29 cellular contexts compared by ENCODE assay signal in the genomic region with DNA sequence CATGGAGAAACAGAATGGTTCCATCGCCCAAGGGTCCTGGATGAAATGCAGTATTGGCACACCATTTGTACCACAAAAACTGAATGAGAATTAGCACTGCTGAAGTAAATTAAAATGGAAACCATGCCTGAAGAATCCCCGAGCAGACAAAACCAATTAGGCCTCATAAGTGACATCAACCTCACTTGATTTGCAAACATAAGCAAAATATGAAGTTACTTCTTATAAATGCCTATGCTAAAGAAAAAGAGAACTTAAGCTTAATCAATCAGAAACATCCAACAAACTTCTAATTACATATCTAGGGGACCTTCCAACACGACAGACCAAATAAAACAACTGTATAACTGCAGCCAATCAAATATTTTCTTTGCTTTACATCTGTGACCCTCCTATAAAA. TPM values are rescaled to one million over a fixed set of nuclear protein-coding genes. Genes with fewer than 3 reads are reported as not detected.
DNase-seq lines count a peak whose midpoint lies in the region; ATAC-seq and TF ChIP-seq lines count a peak whose summit lies in the region.
"Had no signal": no experiment of that assay in that cellular context is flagged by ENCODE, and none has a peak within 500 bp of the region (broad histone marks: within the 10 kb centered on the region; RNA-seq: fewer than 3 reads in every experiment).

No MANE protein-coding gene starts in this region.

- DNase-seq in activated naive CD8-positive, alpha-beta T cell treated with anti-CD3 and anti-CD28 coated beads for 36 hours, result no peak
- DNase-seq in activated B cell treated with CpG ODN at 0.5 μM for 24 hours, result no peak
- no peak for DNase-seq in stimulated activated naive B cell treated with anti-CD40 and anti-IgM and Interleukin-4, amounts not matched to agents 10 μg/mL and 1 μg/mL and 100 μg/mL, for 72 hours
- no peak for DNase-seq in EL
- no peak for DNase-seq in COLO668 (lab: John Stamatoyannopoulos, UW; ENCODE audit: unreplicated experiment)
- DNase-seq: activated CD4-positive, alpha-beta T cell treated with anti-CD3 and anti-CD28 coated beads for 1 hour; colonic mucosa; DMS 273 treated with DMSO at 0.1 percent for 48 hours; foreskin fibroblast; H7; head of caudate nucleus; NCI-H1417; NCI-H2081; NCI-H2227 treated with DMSO at 0.1 percent for 48 hours; nephron progenitor cell; ovary; retina; RPMI8226; small intestine; transverse colon had no signal

- no peak overlapping the region for H3K4me3 Mint-ChIP-seq in activated naive CD8-positive, alpha-beta T cell
- no peak overlapping the region for H3K4me3 Mint-ChIP-seq in activated naive CD8-positive, alpha-beta T cell treated with anti-CD3 and anti-CD28 coated beads for 36 hours
- H3K4me3 Mint-ChIP-seq in activated B cell treated with CpG ODN at 0.5 μM for 24 hours, result peak overlapping the region; percentile 20
- H3K4me3 Mint-ChIP-seq in stimulated activated naive B cell treated with anti-CD40 and anti-IgM and Interleukin-4, amounts not matched to agents 10 μg/mL and 1 μg/mL and 100 μg/mL, for 72 hours, result peak overlapping the region; percentile 57 to 69
- H3K4me3 Mint-ChIP-seq: CD14-positive monocyte, nephron progenitor cell had no signal

- CTCF ChIA-PET in activated B cell treated with CpG ODN at 0.5 μM for 24 hours (lab: Charles Lee), result no interaction called here

- TF ChIP-seq CTCF in activated B cell treated with CpG ODN at 0.5 μM for 24 hours (IDR thresholded peaks at IDR 0.05), result no peak

- H3K27ac Mint-ChIP-seq in activated naive CD8-positive, alpha-beta T cell, result peak overlapping the region; percentile 34
- no peak overlapping the region for H3K27ac Mint-ChIP-seq in activated naive CD8-positive, alpha-beta T cell treated with anti-CD3 and anti-CD28 coated beads for 36 hours
- peak overlapping the region; percentile 77 for H3K27ac Mint-ChIP-seq in activated B cell treated with CpG ODN at 0.5 μM for 24 hours
- peak overlapping the region; percentile 84 for H3K27ac Mint-ChIP-seq in stimulated activated naive B cell treated with anti-CD40 and anti-IgM and Interleukin-4, amounts not matched to agents 10 μg/mL and 1 μg/mL and 100 μg/mL, for 72 hours
- H3K27ac Mint-ChIP-seq: CD14-positive monocyte, nephron progenitor cell had no signal

- no peaks in the 10 kb centered on the region for H3K9me3 Mint-ChIP-seq in activated naive CD8-positive, alpha-beta T cell (ENCODE audit: low read depth)
- peaks cover 6% of the 10 kb centered on the region for H3K9me3 Mint-ChIP-seq in activated naive CD8-positive, alpha-beta T cell treated with anti-CD3 and anti-CD28 coated beads for 36 hours
- H3K9me3 Mint-ChIP-seq in activated B cell treated with CpG ODN at 0.5 μM for 24 hours, result peaks cover 10% of the 10 kb centered on the region
- peaks cover 0 to 6% of the 10 kb centered on the region in 2 donors for H3K9me3 Mint-ChIP-seq in stimulated activated naive B cell treated with anti-CD40 and anti-IgM and Interleukin-4, amounts not matched to agents 10 μg/mL and 1 μg/mL and 100 μg/mL, for 72 hours

- intact Hi-C loops in activated B cell treated with CpG ODN at 0.5 μM for 24 hours (cut with micrococcal nuclease), result no loop called here

- peaks cover 7% of the 10 kb centered on the region for H3K36me3 Mint-ChIP-seq in activated naive CD8-positive, alpha-beta T cell
- peaks cover 19% of the 10 kb centered on the region for H3K36me3 Mint-ChIP-seq in activated naive CD8-positive, alpha-beta T cell treated with anti-CD3 and anti-CD28 coated beads for 36 hours
- peaks cover 34% of the 10 kb centered on the region for H3K36me3 Mint-ChIP-seq in activated B cell treated with CpG ODN at 0.5 μM for 24 hours (ENCODE audit: low read depth)
- peaks cover 23 to 46% of the 10 kb centered on the region in 2 donors for H3K36me3 Mint-ChIP-seq in stimulated activated naive B cell treated with anti-CD40 and anti-IgM and Interleukin-4, amounts not matched to agents 10 μg/mL and 1 μg/mL and 100 μg/mL, for 72 hours

- ATAC-seq in activated B cell treated with CpG ODN at 0.5 μM for 24 hours (ENCODE audit: low read depth) (no peak), HG02981 (IDR thresholded peaks at IDR 0.05; ENCODE audit: unreplicated experiment) (no peak)
- no peak for ATAC-seq in stimulated activated naive B cell treated with anti-CD40 and anti-IgM and Interleukin-4, amounts not matched to agents 10 μg/mL and 1 μg/mL and 100 μg/mL, for 72 hours (replicated peaks)
- ATAC-seq: activated naive CD4-positive, alpha-beta T cell treated with anti-CD3 and anti-CD28 coated beads, Interleukin-2, amount 50 U/mL, for 72 hours; esophagus mucosa had no signal

- no peaks in the 10 kb centered on the region for H3K27me3 Mint-ChIP-seq in activated naive CD8-positive, alpha-beta T cell
- H3K27me3 Mint-ChIP-seq in activated naive CD8-positive, alpha-beta T cell treated with anti-CD3 and anti-CD28 coated beads for 36 hours, result no peaks in the 10 kb centered on the region
- no peaks in the 10 kb centered on the region for H3K27me3 Mint-ChIP-seq in activated B cell treated with CpG ODN at 0.5 μM for 24 hours
- H3K27me3 Mint-ChIP-seq in stimulated activated naive B cell treated with anti-CD40 and anti-IgM and Interleukin-4, amounts not matched to agents 10 μg/mL and 1 μg/mL and 100 μg/mL, for 72 hours, result no peaks in the 10 kb centered on the region

- peaks cover 78% of the 10 kb centered on the region for H3K4me1 Mint-ChIP-seq in activated naive CD8-positive, alpha-beta T cell (ENCODE audit: low read depth)
- peaks cover 58% of the 10 kb centered on the region for H3K4me1 Mint-ChIP-seq in activated naive CD8-positive, alpha-beta T cell treated with anti-CD3 and anti-CD28 coated beads for 36 hours
- H3K4me1 Mint-ChIP-seq in activated B cell treated with CpG ODN at 0.5 μM for 24 hours, result peaks cover 82% of the 10 kb centered on the region
- peaks cover 38 to 60% of the 10 kb centered on the region in 2 donors for H3K4me1 Mint-ChIP-seq in stimulated activated naive B cell treated with anti-CD40 and anti-IgM and Interleukin-4, amounts not matched to agents 10 μg/mL and 1 μg/mL and 100 μg/mL, for 72 hours

- H3K4me3 ChIP-seq in GM08714 (ENCODE audit: low read length), result 0 out of 2 replicates have a peak overlapping the region, but pooled peaks have one; percentile 12
- H3K4me3 ChIP-seq: ascending aorta, cardiac muscle cell, colonic mucosa, ovary, SJSA1, transverse colon had no signal

- POLR2A ChIA-PET in activated B cell treated with CpG ODN at 0.5 μM for 24 hours (lab: Charles Lee), result no interaction called here

RNA-seq across cellular contexts. Expression of a gene that starts 4.4 kb away (rescaled TPM):
- total RNA-seq in activated naive CD8-positive, alpha-beta T cell treated with anti-CD3 and anti-CD28 coated beads for 36 hours, result 10 to 100 TPM; 25.7 to 27.0 TPM
- 54.8 and 59.3 TPM in 2 replicates for total RNA-seq in activated B cell treated with CpG ODN at 0.5 μM for 24 hours

Comparison
In these comparisons a context has a peak if more than half of its experiments do, and no peak if none do; other contexts are left out.
1. H3K4me3 Mint-ChIP-seq: peak in activated B cell treated with CpG ODN at 0.5 μM for 24 hours (single experiment) and stimulated activated naive B cell treated with anti-CD40 and anti-IgM and Interleukin-4, amounts not matched to agents 10 μg/mL and 1 μg/mL and 100 μg/mL, for 72 hours (2 of 2); none in activated naive CD8-positive, alpha-beta T cell (single experiment) and activated naive CD8-positive, alpha-beta T cell treated with anti-CD3 and anti-CD28 coated beads for 36 hours (single experiment).